ENCODE assay signal across 9 cellular contexts in genomic region chr15:26864664-26865191, GRCh38. TPM values are rescaled to one million over a fixed set of nuclear protein-coding genes. Genes with fewer than 3 reads are reported as not detected.
DNase-seq lines count a peak whose midpoint lies in the region; ATAC-seq and TF ChIP-seq lines count a peak whose summit lies in the region.
"Had no signal": no experiment of that assay in that cellular context is flagged by ENCODE, and none has a peak within 500 bp of the region (broad histone marks: within the 10 kb centered on the region; RNA-seq: fewer than 3 reads in every experiment).

No MANE protein-coding gene starts in this region.

- H3K27me3 ChIP-seq in H9 (ENCODE audit: insufficient read depth, low read length): peaks cover 5% of the 10 kb centered on the region

- H3K4me1 Mint-ChIP-seq in H9: peaks cover 15 to 17% of the 10 kb centered on the region in 2 experiments
- H3K4me1 Mint-ChIP-seq in neural crest cell: peaks cover 3% of the 10 kb centered on the region
- H3K4me1 Mint-ChIP-seq: activated naive CD4-positive, alpha-beta T cell treated with anti-CD3 and anti-CD28 coated beads, Interleukin-2, amount 50 U/mL, for 24 hours had no signal

- no peak overlapping the region for H2AK5ac ChIP-seq in H9 (ENCODE audit: insufficient read length, low read length)

- peaks cover 4% of the 10 kb centered on the region; the same call in 1 of the 2 replicates for H3K4me1 ChIP-seq in H9 (ENCODE audit: insufficient read depth, low read length)

- in situ Hi-C loops in ACHN (cut with HindIII; ENCODE audit: low pct_ligation_motif_present, low pct_unique_long_range_greater_than_20kb, low sequenced_read_pairs): no loop called here

- H3K23ac ChIP-seq in H9 (ENCODE audit: insufficient read length, low read depth, low read length): no peak overlapping the region

- H3K4me3 Mint-ChIP-seq in H9 (no peak overlapping the region), neural crest cell (peak overlapping the region; percentile 57)
- H3K4me3 Mint-ChIP-seq: activated naive CD4-positive, alpha-beta T cell treated with anti-CD3 and anti-CD28 coated beads, Interleukin-2, amount 50 U/mL, for 24 hours had no signal

- no peak overlapping the region for H2BK5ac ChIP-seq in H9 (ENCODE audit: insufficient read length, low read length)

- no peak overlapping the region for H3K27ac ChIP-seq in H9 (ENCODE audit: insufficient read length, low read depth, low read length)

- no peaks in the 10 kb centered on the region for H3K23me2 ChIP-seq in H9 (ENCODE audit: insufficient read length, low read depth, low read length, poor library complexity, severe bottlenecking)

- no peak overlapping the region for H2BK120ac ChIP-seq in H9 (ENCODE audit: low read depth, low read length, poor library complexity, severe bottlenecking)

- no peak overlapping the region; the same call in 1 of the 2 replicates for H3K14ac ChIP-seq in H9 (ENCODE audit: insufficient read depth, low read length)

- no peak overlapping the region for H4K8ac ChIP-seq in H9 (replicated peaks; ENCODE audit: insufficient read length, low read depth, low read length)

- H3K4ac ChIP-seq in H9 (ENCODE audit: low read depth, low read length): no peak overlapping the region

- no peak overlapping the region for H3K27ac Mint-ChIP-seq in H9
- H3K27ac Mint-ChIP-seq in neural crest cell (ENCODE audit: unreplicated experiment): no peak overlapping the region
- H3K27ac Mint-ChIP-seq: activated naive CD4-positive, alpha-beta T cell treated with anti-CD3 and anti-CD28 coated beads, Interleukin-2, amount 50 U/mL, for 24 hours had no signal

- H3K9ac ChIP-seq in H9 (ENCODE audit: extremely low read depth, insufficient read length, low read length): no peak overlapping the region

- H3K18ac ChIP-seq in H9 (ENCODE audit: insufficient read length, low read depth, low read length): no peak overlapping the region

- H3K4me2 ChIP-seq in H9 (ENCODE audit: insufficient read depth, insufficient read length, low read length): no peak overlapping the region

- H2BK15ac ChIP-seq in H9 (ENCODE audit: low read depth, low read length): no peak overlapping the region

- H3K79me2 ChIP-seq in H9 (ENCODE audit: insufficient read depth, low read length): no peaks in the 10 kb centered on the region

- no peak overlapping the region for H2BK12ac ChIP-seq in H9 (ENCODE audit: insufficient read length, low read depth, low read length)

- ATAC-seq in HG02571 (IDR thresholded peaks at IDR 0.05; ENCODE audit: unreplicated experiment) (no peak), HG03108 (IDR thresholded peaks at IDR 0.05; ENCODE audit: unreplicated experiment) (no peak)

- no peak overlapping the region for H4K91ac ChIP-seq in H9 (ENCODE audit: insufficient read length, low read depth, low read length)

- no peak overlapping the region for H3K56ac ChIP-seq in H9 (ENCODE audit: insufficient read length, low read depth, low read length)

- peaks cover 6 to 22% of the 10 kb centered on the region in 2 experiments for H3K9me3 Mint-ChIP-seq in H9
- H3K9me3 Mint-ChIP-seq in neural crest cell: peaks cover 8% of the 10 kb centered on the region

- no peaks in the 10 kb centered on the region for H4K20me1 ChIP-seq in H9 (ENCODE audit: control insufficient read depth, insufficient read depth, insufficient read length)

- peaks cover 31% of the 10 kb centered on the region for H3K27me3 Mint-ChIP-seq in H9 (ENCODE audit: low read depth)
- peaks cover 41% of the 10 kb centered on the region for H3K27me3 Mint-ChIP-seq in neural crest cell (ENCODE audit: low read depth)

- no peak overlapping the region for H4K5ac ChIP-seq in H9 (ENCODE audit: insufficient read length, low read depth, low read length)

- DNase-seq in ACHN: peak; percentile 36
- peak; percentile 61 for DNase-seq in H9
- peak; percentile 2 for DNase-seq in NCI-H774 (lab: John Stamatoyannopoulos, UW)
- peak; percentile 57 for DNase-seq in epithelial cell of esophagus (ENCODE audit: low read depth)
- DNase-seq in neural crest cell (ENCODE audit: low read depth, low spot score): peak; percentile 44
- no peak for DNase-seq in activated CD4-positive, CD25-positive, alpha-beta regulatory T cell (lab: John Stamatoyannopoulos, UW)

- WGBS in H9 (ENCODE audit: extremely low coverage, insufficient read length, low lambda C conversion rate): no CpG with 5 or more reads among the region's 8 CpGs

- peak overlapping the region; percentile 89 for H2AFZ ChIP-seq in H9 (ENCODE audit: low read length)

- TF ChIP-seq CTCF in H9 (conservative IDR thresholded peaks at IDR 0.05) (peak; percentile 92), epithelial cell of esophagus (IDR thresholded peaks at IDR 0.05; ENCODE audit: insufficient read depth, low read depth, low read length, missing control alignments) (peak; percentile 68), neural crest cell (conservative IDR thresholded peaks at IDR 0.05) (peak; percentile 84)

- no peak overlapping the region for H2BK20ac ChIP-seq in H9 (ENCODE audit: low read depth, low read length, poor library complexity, severe bottlenecking)

- no peak overlapping the region for H3K4me3 ChIP-seq in epithelial cell of esophagus (ENCODE audit: low read length)

- no peaks in the 10 kb centered on the region for H3K79me1 ChIP-seq in H9 (ENCODE audit: insufficient read depth, low read depth, low read length, poor library complexity, severe bottlenecking)

- H3T11ph ChIP-seq in H9 (ENCODE audit: low read length): no peak overlapping the region

- H3K36me3 Mint-ChIP-seq in H9 (ENCODE audit: insufficient read depth in 1 of 3, low read depth in 3 of 3) (peaks cover 0 to 10% (median 8%) of the 10 kb centered on the region in 3 experiments; a peak in 4 of 7 replicates), neural crest cell (ENCODE audit: low read depth) (no peaks in the 10 kb centered on the region)
- H3K36me3 Mint-ChIP-seq: activated naive CD4-positive, alpha-beta T cell treated with anti-CD3 and anti-CD28 coated beads, Interleukin-2, amount 50 U/mL, for 24 hours had no signal

- no peaks in the 10 kb centered on the region for H3K9me3 ChIP-seq in H9 (ENCODE audit: control insufficient read depth, low read depth, low read length)

RNA-seq across cellular contexts. Expression of gene GABRA5, which starts 2.1 kb away (rescaled TPM):
- total RNA-seq in H9 (2021) (3.3 and 4.9 TPM in 2 replicates), neural crest cell (0.54 and 0.61 TPM in 2 replicates)

Comparison
In these comparisons a context has a peak if more than half of its experiments do, and no peak if none do; other contexts are left out.
1. DNase-seq: peak in ACHN (single experiment), H9 (single experiment), NCI-H774 (single experiment), epithelial cell of esophagus (single experiment) and neural crest cell (single experiment); none in activated CD4-positive, CD25-positive, alpha-beta regulatory T cell (0 of 4).
2. Peak in every context shown above with its lines, with median percentiles within 50 percentile points of each other: CTCF ChIP-seq.